ENCODE assay signal across 8 cellular contexts in the genomic region with DNA sequence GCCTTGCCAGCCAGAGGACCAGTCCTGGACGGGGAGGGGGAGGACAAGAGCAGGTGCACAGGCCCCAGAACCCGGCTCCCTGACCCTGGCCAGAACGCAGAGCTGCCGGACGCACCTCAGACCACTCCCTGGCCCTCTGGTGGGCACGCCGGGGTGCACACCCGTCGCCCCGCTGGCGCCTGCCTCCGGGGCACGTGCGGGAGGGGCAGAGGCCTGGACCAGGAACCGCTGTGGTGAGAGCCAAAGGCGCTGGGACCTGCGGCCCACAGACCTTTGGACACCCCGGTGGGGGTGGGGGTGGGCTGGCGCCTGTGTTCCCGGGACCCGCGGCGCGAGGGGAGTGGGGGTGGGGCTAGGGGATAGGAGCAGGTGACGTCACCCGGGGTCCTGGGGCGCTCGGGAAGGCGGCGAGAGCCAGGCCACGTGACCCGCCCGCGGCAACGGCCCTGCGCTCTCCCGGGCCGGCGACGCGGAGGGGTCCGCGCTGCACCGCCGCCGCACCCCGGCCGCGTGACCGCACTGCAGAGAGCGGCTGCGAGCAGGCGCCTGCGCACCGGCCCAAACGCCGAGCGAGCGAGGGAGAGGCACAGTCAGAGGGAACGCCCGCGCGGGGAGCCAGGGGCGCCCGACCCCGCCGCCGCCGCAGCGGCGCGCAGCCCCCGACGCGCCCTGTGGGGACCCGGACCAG. TPM values are rescaled to one million over a fixed set of nuclear protein-coding genes. Genes with fewer than 3 reads are reported as not detected.
DNase-seq lines count a peak whose midpoint lies in the region; ATAC-seq and TF ChIP-seq lines count a peak whose summit lies in the region.
"Not testable (repeated sequence)": the region's sequence is repeated elsewhere in the genome, so short reads cannot be mapped to it uniquely, and the experiment has no call there.

TSS of gene PNMA6A (plus strand) at position 559 of the 688 bp plus-strand sequence. CDS start 609 bp downstream, outside the sequence.

- H3K36me3 ChIP-seq in right lobe of liver; aorta (ENCODE audit: control insufficient read depth in 1 of 2, insufficient read depth in 2 of 2, low read length in 1 of 2): not testable (repeated sequence)

- H3K4me3 Mint-ChIP-seq in T-helper 17 cell; activated naive CD8-positive, alpha-beta T cell treated with anti-CD3 and anti-CD28 coated beads, Interleukin-2, amount 10 ng/mL, durations not matched to agents 7 days and 5 days; glutamatergic neuron (ENCODE audit: unreplicated experiment): not testable (repeated sequence)

- peak; percentile 59 for ATAC-seq in HG03175 (IDR thresholded peaks at IDR 0.05; ENCODE audit: unreplicated experiment)
- peak; percentile 83 for ATAC-seq in T-helper 17 cell
- peak; percentile 84 for ATAC-seq in activated naive CD8-positive, alpha-beta T cell treated with anti-CD3 and anti-CD28 coated beads, Interleukin-2, amount 10 ng/mL, durations not matched to agents 7 days and 5 days (ENCODE audit: low read depth)
- ATAC-seq in right lobe of liver, result peak; percentile 51 to 74 (median 65)
- ATAC-seq in aorta (ENCODE audit: low FRiP score), result peak; percentile 12

- H3K36me3 Mint-ChIP-seq in T-helper 17 cell (ENCODE audit: low read depth); activated naive CD8-positive, alpha-beta T cell treated with anti-CD3 and anti-CD28 coated beads, Interleukin-2, amount 10 ng/mL, durations not matched to agents 7 days and 5 days; glutamatergic neuron (ENCODE audit: unreplicated experiment): not testable (repeated sequence)

- not testable (repeated sequence) for H3K27me3 ChIP-seq in right lobe of liver; aorta (ENCODE audit: control insufficient read depth in 1 of 2, insufficient read depth in 2 of 2, low read length in 1 of 2)

- in situ Hi-C loops in Caki2 (cut with HindIII; ENCODE audit: low pct_unique_long_range_greater_than_20kb, low sequenced_read_pairs), result not testable (repeated sequence)

- POLR2A ChIA-PET in activated naive CD8-positive, alpha-beta T cell treated with anti-CD3 and anti-CD28 coated beads, Interleukin-2, amount 10 ng/mL, durations not matched to agents 7 days and 5 days (lab: Charles Lee), result not testable (repeated sequence)

- H3K9me3 ChIP-seq in T-helper 17 cell (ENCODE audit: control insufficient read depth, low read length, poor library complexity, severe bottlenecking); right lobe of liver; aorta (ENCODE audit: control insufficient read depth, low read length): not testable (repeated sequence)

- not testable (repeated sequence) for H3K4me1 Mint-ChIP-seq in T-helper 17 cell; activated naive CD8-positive, alpha-beta T cell treated with anti-CD3 and anti-CD28 coated beads, Interleukin-2, amount 10 ng/mL, durations not matched to agents 7 days and 5 days; glutamatergic neuron (ENCODE audit: low read depth, unreplicated experiment)

- not testable (repeated sequence) for TF ChIP-seq CTCF in glutamatergic neuron (IDR thresholded peaks at IDR 0.05; ENCODE audit: partially characterized antibody, unreplicated experiment); right lobe of liver (IDR thresholded peaks at IDR 0.05)

- H3K27ac ChIP-seq in right lobe of liver; aorta (ENCODE audit: low read depth in 1 of 2, low read length in 2 of 2): not testable (repeated sequence)

- DNase-seq in Caki2 (ENCODE audit: low read depth); T-helper 17 cell; activated naive CD8-positive, alpha-beta T cell treated with anti-CD3 and anti-CD28 coated beads, Interleukin-2, amount 10 ng/mL, durations not matched to agents 7 days and 5 days; glutamatergic neuron; right lobe of liver; occipital lobe (lab: John Stamatoyannopoulos, UW); aorta: not testable (repeated sequence)

- H3K27ac Mint-ChIP-seq in T-helper 17 cell; activated naive CD8-positive, alpha-beta T cell treated with anti-CD3 and anti-CD28 coated beads, Interleukin-2, amount 10 ng/mL, durations not matched to agents 7 days and 5 days; glutamatergic neuron (ENCODE audit: unreplicated experiment): not testable (repeated sequence)

- TF ChIP-seq POLR2A in right lobe of liver (IDR thresholded peaks at IDR 0.05), result not testable (repeated sequence)

- not testable (repeated sequence) for H3K4me3 ChIP-seq in right lobe of liver; aorta (ENCODE audit: low read length in 2 of 2)

- H3K9me3 Mint-ChIP-seq in activated naive CD8-positive, alpha-beta T cell treated with anti-CD3 and anti-CD28 coated beads, Interleukin-2, amount 10 ng/mL, durations not matched to agents 7 days and 5 days; glutamatergic neuron (ENCODE audit: unreplicated experiment): not testable (repeated sequence)

- not testable (repeated sequence) for H3K27me3 Mint-ChIP-seq in T-helper 17 cell; activated naive CD8-positive, alpha-beta T cell treated with anti-CD3 and anti-CD28 coated beads, Interleukin-2, amount 10 ng/mL, durations not matched to agents 7 days and 5 days; glutamatergic neuron (ENCODE audit: unreplicated experiment)

- intact Hi-C loops in right lobe of liver (cut with DNase I); aorta (cut with DNase I): not testable (repeated sequence)

- H3K4me1 ChIP-seq in right lobe of liver; aorta (ENCODE audit: control insufficient read depth in 1 of 2, insufficient read depth in 2 of 2, low read length in 2 of 2): not testable (repeated sequence)

- no CpG with 5 or more reads among the region's 76 CpGs for WGBS in right lobe of liver (ENCODE audit: insufficient coverage, low coverage, low lambda C conversion rate, missing lambda C conversion rate)
- no CpG with 5 or more reads among the region's 76 CpGs for WGBS in aorta, 2 donors

RNA-seq across cellular contexts. Expression of gene PNMA6A, which starts in this region (rescaled TPM):
- 6.1 and 11.8 TPM in 2 replicates for total RNA-seq in Caki2 (2014; rRNA removed; shearing (Covaris generic); ENCODE audit: low replicate concordance)
- total RNA-seq in T-helper 17 cell, result under 1 TPM; 0.20 to 0.52 TPM
- total RNA-seq in activated naive CD8-positive, alpha-beta T cell treated with anti-CD3 and anti-CD28 coated beads, Interleukin-2, amount 10 ng/mL, durations not matched to agents 7 days and 5 days, result under 1 TPM; 0.40 to 0.97 TPM
- total RNA-seq in glutamatergic neuron (ENCODE audit: unreplicated experiment), result 14.0 TPM
- total RNA-seq in right lobe of liver, result 10 to 100 TPM in 2 of 6 experiments, 1 to 10 TPM in 4; 2.4 to 22.5 (median 7.1) TPM
- total RNA-seq in occipital lobe, result 18.1 TPM
- total RNA-seq in aorta, result 1 to 10 TPM; 2.3 to 3.7 TPM
- 1 to 10 TPM in 1 of 2 donors, under 1 TPM in 1; 0.74 to 1.3 TPM for polyA plus RNA-seq in aorta

Comparison
In these comparisons a context has a peak if more than half of its experiments do, and no peak if none do; other contexts are left out.
1. Peak in ATAC-seq in T-helper 17 cell; RNA of the gene not detected or under 1 TPM.
2. Peak in ATAC-seq in activated naive CD8-positive, alpha-beta T cell treated with anti-CD3 and anti-CD28 coated beads, Interleukin-2, amount 10 ng/mL, durations not matched to agents 7 days and 5 days; RNA of the gene not detected or under 1 TPM.
3. ATAC-seq: peak in every context shown above with its lines; median percentile 84 in activated naive CD8-positive, alpha-beta T cell treated with anti-CD3 and anti-CD28 coated beads, Interleukin-2, amount 10 ng/mL, durations not matched to agents 7 days and 5 days; 83 in T-helper 17 cell; 65 in right lobe of liver; 59 in HG03175; 12 in aorta.